Comparison of ENCODE assay signal across 8 cellular contexts in the genomic region with DNA sequence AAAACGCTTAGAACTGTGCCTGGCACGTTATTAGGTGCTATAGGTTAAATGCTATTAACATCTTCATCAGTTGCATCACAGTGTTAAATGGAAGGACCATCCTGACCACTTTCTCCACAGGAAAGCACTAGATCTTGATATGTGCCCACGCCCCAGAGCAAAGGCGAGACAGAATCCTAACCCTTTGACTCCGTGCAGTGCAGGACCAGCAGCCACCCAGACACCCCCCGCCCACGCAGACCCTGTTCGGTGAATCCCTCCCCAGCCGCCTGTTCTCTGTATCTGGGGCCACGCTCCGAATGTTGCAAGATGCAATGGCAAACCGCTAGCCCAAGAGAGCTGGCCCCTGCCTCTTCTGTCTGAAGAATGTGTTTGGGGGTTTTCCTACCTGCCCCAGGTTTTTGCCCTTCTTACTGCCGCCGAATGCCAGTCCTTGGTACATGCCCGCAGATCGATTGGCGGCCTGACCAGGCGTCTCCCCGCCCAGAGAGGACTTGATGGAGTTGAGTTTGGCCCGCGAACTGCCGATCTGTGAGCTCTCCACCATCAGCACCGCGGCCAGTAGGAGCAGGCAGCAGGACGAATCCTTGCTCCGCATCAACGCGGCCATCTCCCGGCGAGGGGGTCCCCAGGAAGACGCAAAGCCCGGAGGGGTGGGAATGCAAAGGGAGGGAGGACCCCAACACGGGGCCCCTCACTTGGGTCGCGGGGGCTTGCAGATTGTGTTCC. TPM values are rescaled to one million over a fixed set of nuclear protein-coding genes. Genes with fewer than 3 reads are reported as not detected.
DNase-seq lines count a peak whose midpoint lies in the region; ATAC-seq and TF ChIP-seq lines count a peak whose summit lies in the region.

No MANE protein-coding gene starts in this region.

- POLR2A ChIA-PET in activated CD8-positive, alpha-beta T cell treated with anti-CD3 and anti-CD28 coated beads, Interleukin-2, amount 10 ng/mL, durations not matched to agents 7 days and 5 days (lab: Charles Lee): no interaction called here

- H3K4me1 ChIP-seq in GM23338 (ENCODE audit: insufficient read depth) (peaks cover 17% of the 10 kb centered on the region), sigmoid colon (peaks cover 0 to 41% (median 38%) of the 10 kb centered on the region in 4 donors)

- peaks cover 64% of the 10 kb centered on the region for H3K27me3 ChIP-seq in GM23338 (ENCODE audit: insufficient read depth)
- H3K27me3 ChIP-seq in sigmoid colon: peaks cover 0 to 61% (median 4%) of the 10 kb centered on the region in 3 donors

- TF ChIP-seq CTCF in GM23338 (conservative IDR thresholded peaks at IDR 0.05; ENCODE audit: low read depth in 2 of 2): no peak
- TF ChIP-seq CTCF in sigmoid colon (IDR thresholded peaks at IDR 0.05): no peak

- H3K4me3 ChIP-seq in GM23338: peak overlapping the region; percentile 70
- H3K4me3 ChIP-seq in sigmoid colon: peak overlapping the region; percentile 32 to 50 (median 46)

- ATAC-seq in GM23338 (peak; percentile 64), left ventricle myocardium superior (no peak), HG02970 (IDR thresholded peaks at IDR 0.05; ENCODE audit: low FRiP score, unreplicated experiment) (no peak)
- peak; percentile 39 for ATAC-seq in activated CD8-positive, alpha-beta T cell treated with anti-CD3 and anti-CD28 coated beads, Interleukin-2, amount 10 ng/mL, durations not matched to agents 7 days and 5 days

- H3K36me3 Mint-ChIP-seq in GM23338 (ENCODE audit: low read depth): no peaks in the 10 kb centered on the region
- peaks cover 2% of the 10 kb centered on the region for H3K36me3 Mint-ChIP-seq in activated CD8-positive, alpha-beta T cell treated with anti-CD3 and anti-CD28 coated beads, Interleukin-2, amount 10 ng/mL, durations not matched to agents 7 days and 5 days (ENCODE audit: low read depth)

- H3K9me2 ChIP-seq in GM23338 (ENCODE audit: insufficient read depth): no peaks in the 10 kb centered on the region

- no peaks in the 10 kb centered on the region; the same call in 1 of the 2 replicates for H4K20me1 ChIP-seq in GM23338 (replicated peaks; ENCODE audit: insufficient read depth)

- H3K9me3 Mint-ChIP-seq in GM23338: no peaks in the 10 kb centered on the region
- no peaks in the 10 kb centered on the region for H3K9me3 Mint-ChIP-seq in activated CD8-positive, alpha-beta T cell treated with anti-CD3 and anti-CD28 coated beads, Interleukin-2, amount 10 ng/mL, durations not matched to agents 7 days and 5 days (ENCODE audit: insufficient read depth)

- no peaks in the 10 kb centered on the region for H3K9me3 ChIP-seq in sigmoid colon

- H3K79me2 ChIP-seq in GM23338 (replicated peaks; ENCODE audit: insufficient read depth): no peaks in the 10 kb centered on the region

- peaks cover 17% of the 10 kb centered on the region for H3K4me1 Mint-ChIP-seq in GM23338
- peaks cover 24% of the 10 kb centered on the region for H3K4me1 Mint-ChIP-seq in activated CD8-positive, alpha-beta T cell treated with anti-CD3 and anti-CD28 coated beads, Interleukin-2, amount 10 ng/mL, durations not matched to agents 7 days and 5 days (ENCODE audit: low read depth)

- intact Hi-C loops in left ventricle myocardium superior (cut with micrococcal nuclease): no loop called here
- intact Hi-C loops in sigmoid colon (cut with DNase I): loop anchor here (1.0 to 10.0 kb wide), 4 partner anchors 147 to 670 kb away; a partner anchor contains a TSS

- no peak for TF ChIP-seq EP300 in sigmoid colon (IDR thresholded peaks at IDR 0.05)

- 4 to 16% methylated on average over 35 of the region's 35 CpGs for WGBS in sigmoid colon, 2 donors

- peak overlapping the region; percentile 94 for H3K4me2 ChIP-seq in GM23338

- TF ChIP-seq POLR2A in sigmoid colon (IDR thresholded peaks at IDR 0.05): no peak

- H2AFZ ChIP-seq in GM23338: peak overlapping the region; percentile 96

- peaks cover 46% of the 10 kb centered on the region for H3K27me3 Mint-ChIP-seq in GM23338 (ENCODE audit: insufficient read depth, low read depth, poor library complexity)
- peaks cover 46% of the 10 kb centered on the region for H3K27me3 Mint-ChIP-seq in activated CD8-positive, alpha-beta T cell treated with anti-CD3 and anti-CD28 coated beads, Interleukin-2, amount 10 ng/mL, durations not matched to agents 7 days and 5 days (ENCODE audit: low read depth)

- H3K27ac ChIP-seq in GM23338 (ENCODE audit: low read depth) (no peak overlapping the region), sigmoid colon (peak overlapping the region in 1 of 4 donors; percentile 50)

- DNase-seq in GM23338 (ENCODE audit: low spot score) (peak; percentile 74), left ventricle myocardium superior (peak; percentile 21), sigmoid colon (peak; percentile 63), NCI-H1694 treated with DMSO at 0.1 percent for 48 hours (lab: John Stamatoyannopoulos, UW) (no peak), medulla oblongata (ENCODE audit: extremely low spot score) (no peak), NCI-H1436 (lab: John Stamatoyannopoulos, UW) (no peak)
- no peak for DNase-seq in activated CD8-positive, alpha-beta T cell treated with anti-CD3 and anti-CD28 coated beads, Interleukin-2, amount 10 ng/mL, durations not matched to agents 7 days and 5 days

- no peaks in the 10 kb centered on the region for H3F3A ChIP-seq in GM23338 (replicated peaks; ENCODE audit: low read depth)

- H3K36me3 ChIP-seq in GM23338 (ENCODE audit: insufficient read depth) (no peaks in the 10 kb centered on the region), sigmoid colon (no peaks in the 10 kb centered on the region)

- CTCF ChIA-PET in activated CD8-positive, alpha-beta T cell treated with anti-CD3 and anti-CD28 coated beads, Interleukin-2, amount 10 ng/mL, durations not matched to agents 7 days and 5 days (lab: Charles Lee): no interaction called here

- H3K4me3 Mint-ChIP-seq in GM23338: peak overlapping the region; percentile 88
- peak overlapping the region; percentile 67 for H3K4me3 Mint-ChIP-seq in activated CD8-positive, alpha-beta T cell treated with anti-CD3 and anti-CD28 coated beads, Interleukin-2, amount 10 ng/mL, durations not matched to agents 7 days and 5 days

- no peak overlapping the region for H3K27ac Mint-ChIP-seq in GM23338
- H3K27ac Mint-ChIP-seq in activated CD8-positive, alpha-beta T cell treated with anti-CD3 and anti-CD28 coated beads, Interleukin-2, amount 10 ng/mL, durations not matched to agents 7 days and 5 days: no peak overlapping the region

TF ChIP-seq in GM23338, 12 proteins besides CTCF, POLR2A, EP300 and RAD21:
- TF ChIP-seq CREB1 (CRISPR knock-in tag; IDR thresholded peaks at IDR 0.05; ENCODE audit: low read depth) (no peak), ZNF331 (CRISPR knock-in tag; IDR thresholded peaks at IDR 0.05; ENCODE audit: low read depth) (no peak), JUNB (IDR thresholded peaks at IDR 0.05; ENCODE audit: unreplicated experiment) (no peak), STAT1 (IDR thresholded peaks at IDR 0.05; ENCODE audit: unreplicated experiment) (no peak)
- TF ChIP-seq, protein P1, sequence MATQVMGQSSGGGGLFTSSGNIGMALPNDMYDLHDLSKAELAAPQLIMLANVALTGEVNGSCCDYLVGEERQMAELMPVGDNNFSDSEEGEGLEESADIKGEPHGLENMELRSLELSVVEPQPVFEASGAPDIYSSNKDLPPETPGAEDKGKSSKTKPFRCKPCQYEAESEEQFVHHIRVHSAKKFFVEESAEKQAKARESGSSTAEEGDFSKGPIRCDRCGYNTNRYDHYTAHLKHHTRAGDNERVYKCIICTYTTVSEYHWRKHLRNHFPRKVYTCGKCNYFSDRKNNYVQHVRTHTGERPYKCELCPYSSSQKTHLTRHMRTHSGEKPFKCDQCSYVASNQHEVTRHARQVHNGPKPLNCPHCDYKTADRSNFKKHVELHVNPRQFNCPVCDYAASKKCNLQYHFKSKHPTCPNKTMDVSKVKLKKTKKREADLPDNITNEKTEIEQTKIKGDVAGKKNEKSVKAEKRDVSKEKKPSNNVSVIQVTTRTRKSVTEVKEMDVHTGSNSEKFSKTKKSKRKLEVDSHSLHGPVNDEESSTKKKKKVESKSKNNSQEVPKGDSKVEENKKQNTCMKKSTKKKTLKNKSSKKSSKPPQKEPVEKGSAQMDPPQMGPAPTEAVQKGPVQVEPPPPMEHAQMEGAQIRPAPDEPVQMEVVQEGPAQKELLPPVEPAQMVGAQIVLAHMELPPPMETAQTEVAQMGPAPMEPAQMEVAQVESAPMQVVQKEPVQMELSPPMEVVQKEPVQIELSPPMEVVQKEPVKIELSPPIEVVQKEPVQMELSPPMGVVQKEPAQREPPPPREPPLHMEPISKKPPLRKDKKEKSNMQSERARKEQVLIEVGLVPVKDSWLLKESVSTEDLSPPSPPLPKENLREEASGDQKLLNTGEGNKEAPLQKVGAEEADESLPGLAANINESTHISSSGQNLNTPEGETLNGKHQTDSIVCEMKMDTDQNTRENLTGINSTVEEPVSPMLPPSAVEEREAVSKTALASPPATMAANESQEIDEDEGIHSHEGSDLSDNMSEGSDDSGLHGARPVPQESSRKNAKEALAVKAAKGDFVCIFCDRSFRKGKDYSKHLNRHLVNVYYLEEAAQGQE (IDR thresholded peaks at IDR 0.05; ENCODE audit: unreplicated experiment): no peak
TF ChIP-seq in GM23338: peak in this region for 0.

RNA-seq across cellular contexts. Expression of a gene that starts 1.0 kb away (rescaled TPM):
- 0.58 TPM in 1 of 2 replicates, not detected in the other for total RNA-seq in GM23338 (2014; rRNA removed; shearing (Covaris generic))
- polyA plus RNA-seq in GM23338 (2016; fragmentation: Nextera tagmentation; extraction: Ambion mirVana): 0.05 and 0.09 TPM in 2 replicates
- total RNA-seq in activated CD8-positive, alpha-beta T cell treated with anti-CD3 and anti-CD28 coated beads, Interleukin-2, amount 10 ng/mL, durations not matched to agents 7 days and 5 days: not detected
- total RNA-seq in left ventricle myocardium superior: 0.64 TPM
- 1 to 10 TPM; 2.6 to 9.1 (median 3.6) TPM for total RNA-seq in sigmoid colon
- under 1 TPM in 1 of 3 donors, not detected in 2; 0.35 TPM for polyA plus RNA-seq in sigmoid colon

Comparison
In these comparisons a context has a peak if more than half of its experiments do, and no peak if none do; other contexts are left out.
1. ATAC-seq: peak in GM23338 (single experiment) and activated CD8-positive, alpha-beta T cell treated with anti-CD3 and anti-CD28 coated beads, Interleukin-2, amount 10 ng/mL, durations not matched to agents 7 days and 5 days (single experiment); none in left ventricle myocardium superior (single experiment) and HG02970 (single experiment).
2. DNase-seq: peak in GM23338 (single experiment), left ventricle myocardium superior (single experiment) and sigmoid colon (single experiment); none in activated CD8-positive, alpha-beta T cell treated with anti-CD3 and anti-CD28 coated beads, Interleukin-2, amount 10 ng/mL, durations not matched to agents 7 days and 5 days (single experiment), NCI-H1694 treated with DMSO at 0.1 percent for 48 hours (single experiment), medulla oblongata (single experiment) and NCI-H1436 (single experiment).